15 cellular contexts compared by ENCODE assay signal in the genomic region with DNA sequence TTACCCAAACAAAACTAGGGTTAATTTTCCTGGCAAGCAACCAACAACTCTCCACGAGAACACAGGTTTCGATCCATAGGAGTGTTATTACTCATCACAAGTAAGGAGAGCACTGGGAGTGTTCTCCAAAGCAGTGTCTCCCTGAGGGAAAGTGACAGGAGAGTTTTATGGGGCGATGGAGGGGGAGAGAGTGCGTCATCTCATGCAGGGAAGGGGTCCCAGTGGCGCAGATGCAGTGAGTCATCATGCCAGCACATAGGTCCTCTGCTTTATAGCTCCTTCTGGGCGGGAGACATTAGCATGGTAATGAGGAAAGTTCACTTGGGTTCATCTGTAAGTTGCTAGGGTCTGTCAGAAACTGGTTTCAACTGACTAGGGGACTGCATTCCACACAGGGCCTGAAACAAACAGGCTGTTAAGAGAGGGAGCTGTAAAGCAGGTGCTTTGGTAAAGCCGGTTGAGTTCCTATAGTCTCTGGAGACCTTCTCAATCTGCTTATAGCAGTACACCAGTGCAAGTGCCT. TPM values are rescaled to one million over a fixed set of nuclear protein-coding genes. Genes with fewer than 3 reads are reported as not detected.
DNase-seq lines count a peak whose midpoint lies in the region; ATAC-seq and TF ChIP-seq lines count a peak whose summit lies in the region.
"Had no signal": no experiment of that assay in that cellular context is flagged by ENCODE, and none has a peak within 500 bp of the region (broad histone marks: within the 10 kb centered on the region; RNA-seq: fewer than 3 reads in every experiment).

No MANE protein-coding gene starts in this region.

- in situ Hi-C loops in brain microvascular endothelial cell (cut with HindIII; ENCODE audit: low pct_ligation_motif_present, low sequenced_read_pairs), result no loop called here

- H3K36me3 ChIP-seq in HUES64 (ENCODE audit: insufficient read depth, low read length) (no peaks in the 10 kb centered on the region), brain microvascular endothelial cell (replicated peaks) (no peaks in the 10 kb centered on the region), mesodermal cell (ENCODE audit: control insufficient read depth, insufficient read depth, low read length) (no peaks in the 10 kb centered on the region)
- H3K36me3 ChIP-seq: heart right ventricle, thyroid gland had no signal

- H3K4me1 ChIP-seq in HUES64 (ENCODE audit: insufficient read depth, low read length) (peaks cover 27% of the 10 kb centered on the region), mesodermal cell (ENCODE audit: control insufficient read depth, insufficient read depth, low read length, poor library complexity, severe bottlenecking) (peaks cover 10% of the 10 kb centered on the region)
- H3K4me1 ChIP-seq: thyroid gland had no signal

- peak overlapping the region; percentile 57; the same call in 1 of the 2 replicates for H3K27ac ChIP-seq in HUES64 (ENCODE audit: low read depth, low read length)
- H3K27ac ChIP-seq in brain microvascular endothelial cell, result no peak overlapping the region
- H3K27ac ChIP-seq in mesodermal cell (ENCODE audit: low read depth, low read length, severe bottlenecking), result peak overlapping the region; percentile 11
- H3K27ac ChIP-seq: heart right ventricle, thyroid gland had no signal

- WGBS in HUES64, result 39% methylated on average over 7 of the region's 7 CpGs
- WGBS in mesodermal cell (ENCODE audit: insufficient coverage in 2 of 2), 2 experiments, result 50% methylated on average over 3 to 4 of the region's 7 CpGs

- H3K9ac ChIP-seq in HUES64 (ENCODE audit: low read depth, low read length), result no peak overlapping the region

- H3K27me3 ChIP-seq in HUES64 (ENCODE audit: insufficient read depth, low read length), result no peaks in the 10 kb centered on the region; the same call in 1 of the 2 replicates
- H3K27me3 ChIP-seq in brain microvascular endothelial cell (replicated peaks), result no peaks in the 10 kb centered on the region
- H3K27me3 ChIP-seq: thyroid gland had no signal

- no peak overlapping the region for H3K4me3 ChIP-seq in HUES64 (ENCODE audit: low read length)
- H3K4me3 ChIP-seq in brain microvascular endothelial cell (ENCODE audit: low read depth, low read length), result no peak overlapping the region
- no peak overlapping the region for H3K4me3 ChIP-seq in mesodermal cell (ENCODE audit: extremely low read depth, insufficient read depth, low read length, poor library complexity, severe bottlenecking)
- H3K4me3 ChIP-seq: heart right ventricle, thyroid gland had no signal

- H3K9me3 ChIP-seq in HUES64 (ENCODE audit: insufficient read depth, low read depth, low read length) (no peaks in the 10 kb centered on the region), mesodermal cell (ENCODE audit: control insufficient read depth, low read length) (no peaks in the 10 kb centered on the region)
- H3K9me3 ChIP-seq: heart right ventricle, thyroid gland had no signal

- DNase-seq in COR-L47 (lab: John Stamatoyannopoulos, UW) (peak; percentile 7), brain microvascular endothelial cell (peak; percentile 49), NCI-H1436 (lab: John Stamatoyannopoulos, UW) (no peak)
- no peak for DNase-seq in activated T-cell treated with anti-CD3 and anti-CD28 coated beads, Interleukin-2, amount 50 U/mL, for 48 hours
- DNase-seq: activated CD8-positive, alpha-beta T cell treated with anti-CD3 and anti-CD28 coated beads, Interleukin-2, amount 10 ng/mL, durations not matched to agents 7 days and 5 days; aorta; heart right ventricle; natural killer cell; stimulated activated CD4-positive, alpha-beta T cell treated with anti-CD3 and anti-CD28 coated beads, Interleukin-4, amount 100 ng/mL, for 24 hours; thyroid gland had no signal

- ATAC-seq in HG03432 (IDR thresholded peaks at IDR 0.05; ENCODE audit: unreplicated experiment), result no peak
- ATAC-seq in HG03521 (IDR thresholded peaks at IDR 0.05; ENCODE audit: unreplicated experiment), result no peak
- ATAC-seq: activated CD8-positive, alpha-beta T cell treated with anti-CD3 and anti-CD28 coated beads, Interleukin-2, amount 10 ng/mL, durations not matched to agents 7 days and 5 days; natural killer cell; Panc1 had no signal

- no peak for TF ChIP-seq CTCF in brain microvascular endothelial cell (IDR thresholded peaks at IDR 0.05; ENCODE audit: low read depth, low read length, missing control alignments)

RNA-seq across cellular contexts. Expression of a gene that starts 12.7 kb away (rescaled TPM):
- polyA plus RNA-seq in HUES64 (2013, experiment 1 of 2), result 16.3 TPM
- polyA plus RNA-seq in HUES64 (2013, experiment 2 of 2), result 20.5 TPM
- polyA plus RNA-seq in mesodermal cell (2013, experiment 1 of 2), result 33.0 TPM
- polyA plus RNA-seq in mesodermal cell (2013, experiment 2 of 2), result 34.7 TPM

Comparison
In these comparisons a context has a peak if more than half of its experiments do, and no peak if none do; other contexts are left out.
1. DNase-seq: peak in COR-L47 (single experiment) and brain microvascular endothelial cell (single experiment); none in NCI-H1436 (single experiment) and activated T-cell treated with anti-CD3 and anti-CD28 coated beads, Interleukin-2, amount 50 U/mL, for 48 hours (0 of 2).